In genomic region chr16:23640959-23641765, GRCh38 we compare ENCODE assay signal across 1 cellular context.
TF ChIP-seq lines count a peak whose summit lies in the region.

TSS of gene DCTN5 (plus strand) at chr16:23641466. CDS start at chr16:23641543, 77 bp downstream.
TSS of gene PALB2 (minus strand) at chr16:23641310. CDS start at chr16:23641157, 153 bp downstream.

TF ChIP-seq in K562, 482 proteins besides CTCF, POLR2A, EP300 and RAD21 (continued from another document and continues in another):
- TF ChIP-seq ZBTB49 (CRISPR knock-in tag; IDR thresholded peaks at IDR 0.05; ENCODE audit: borderline replicate concordance) (0 out of 2 replicates have a peak, but pooled peaks have one; percentile 55), HOMEZ (CRISPR knock-in tag; IDR thresholded peaks at IDR 0.05) (no peak), ARNT (IDR thresholded peaks at IDR 0.05) (0 out of 4 replicates have a peak, but pooled peaks of 1 of the 2 experiments have one; percentile 40), POU5F1 (IDR thresholded peaks at IDR 0.05; ENCODE audit: borderline replicate concordance, low read depth, low read length, partially characterized antibody) (peak; percentile 76), TAF1 (IDR thresholded peaks at IDR 0.05; ENCODE audit: control insufficient read depth, extremely low read depth, insufficient read depth, low read length, severe bottlenecking) (peak; percentile 81), ZNF445 (CRISPR knock-in tag; IDR thresholded peaks at IDR 0.05; ENCODE audit: low read depth) (no peak), IRF2 (CRISPR knock-in tag; IDR thresholded peaks at IDR 0.05) (no peak), CREM (IDR thresholded peaks at IDR 0.05; ENCODE audit: low read depth) (peak; percentile 83), E2F1 (CRISPR knock-in tag; IDR thresholded peaks at IDR 0.05) (0 out of 2 replicates have a peak, but pooled peaks have one; percentile 65), EP400 (IDR thresholded peaks at IDR 0.05) (peak; percentile 96), MTA3 (IDR thresholded peaks at IDR 0.05; ENCODE audit: borderline replicate concordance) (peak; percentile 39; the same call in 1 of the 2 replicates), ATF2 (CRISPR knock-in tag; IDR thresholded peaks at IDR 0.05) (0 out of 2 replicates have a peak, but pooled peaks have one; percentile 47), FOXA3 (CRISPR knock-in tag; conservative IDR thresholded peaks at IDR 0.05 in 1 of 2, IDR thresholded peaks at IDR 0.05 in 1 of 2) (no peak), VEZF1 (CRISPR knock-in tag; IDR thresholded peaks at IDR 0.05) (peak; percentile 52; the same call in 1 of the 2 replicates), ZNF140 (CRISPR knock-in tag; IDR thresholded peaks at IDR 0.05) (no peak), NR2C2 (CRISPR knock-in tag; IDR thresholded peaks at IDR 0.05) (no peak), NR2C2 (tag; IDR thresholded peaks at IDR 0.05) (peak; percentile 67), CLOCK (CRISPR knock-in tag; IDR thresholded peaks at IDR 0.05; ENCODE audit: borderline replicate concordance) (no peak), CREBBP (IDR thresholded peaks at IDR 0.05; ENCODE audit: low read depth, low read length) (no peak), CREB3L1 (IDR thresholded peaks at IDR 0.05; ENCODE audit: borderline replicate concordance, low read depth) (peak; percentile 78), ZBTB33 (CRISPR knock-in tag; IDR thresholded peaks at IDR 0.05) (no peak), EGR1 (conservative IDR thresholded peaks at IDR 0.05) (0 out of 2 replicates have a peak, but pooled peaks have one; percentile 4), SMARCC2 (IDR thresholded peaks at IDR 0.05; ENCODE audit: low read depth) (no peak), GABPA (tag; conservative IDR thresholded peaks at IDR 0.05; ENCODE audit: low read depth) (peak; percentile 97), HSF4 (CRISPR knock-in tag; IDR thresholded peaks at IDR 0.05; ENCODE audit: borderline replicate concordance) (no peak), POLR2AphosphoS2 (IDR thresholded peaks at IDR 0.05; ENCODE audit: low read length) (no peak), USF2 (CRISPR knock-in tag; IDR thresholded peaks at IDR 0.05) (peak; percentile 88), NFIC (IDR thresholded peaks at IDR 0.05) (peak; percentile 64), KAT8 (IDR thresholded peaks at IDR 0.05; ENCODE audit: low read depth) (no peak), HMG20A (CRISPR knock-in tag; conservative IDR thresholded peaks at IDR 0.05) (no peak), RBM15 (IDR thresholded peaks at IDR 0.05; ENCODE audit: insufficient read depth, low read length) (no peak), REST (CRISPR knock-in tag; IDR thresholded peaks at IDR 0.05; ENCODE audit: low read depth) (0 out of 2 replicates have a peak, but pooled peaks have one; percentile 36), BCOR (IDR thresholded peaks at IDR 0.05) (no peak), POLR2B (IDR thresholded peaks at IDR 0.05; ENCODE audit: low read depth, partially characterized antibody) (peak; percentile 70), POLR2G (IDR thresholded peaks at IDR 0.05; ENCODE audit: low read depth, low read length) (peak; percentile 95), FOS (IDR thresholded peaks at IDR 0.05; ENCODE audit: extremely low read depth, insufficient read length) (no peak)
